In genomic region chr3:21561472-21561871, GRCh38 we compare ENCODE assay signal across 28 cellular contexts.
"Had no signal": no experiment of that assay in that cellular context is flagged by ENCODE, and none has a peak within 500 bp of the region (broad histone marks: within the 10 kb centered on the region; RNA-seq: fewer than 3 reads in every experiment).

No MANE protein-coding gene starts in this region.

- H3K4me3 Mint-ChIP-seq: stimulated activated effector memory CD8-positive, alpha-beta T cell treated with anti-CD3 and anti-CD28 coated beads, Interleukin-12 subunit alpha, Interleukin-12 subunit beta, amount 100 ng/mL, for 72 hours; stimulated activated memory B cell treated with anti-CD40 and anti-IgM and Interleukin-4, amounts not matched to agents 10 μg/mL and 1 μg/mL and 100 μg/mL, for 72 hours; stimulated activated naive B cell treated with anti-CD40 and anti-IgM and Interleukin-4, amounts not matched to agents 10 μg/mL and 1 μg/mL and 100 μg/mL, for 72 hours; stimulated activated naive CD8-positive, alpha-beta T cell treated with anti-CD3 and anti-CD28 coated beads, Interleukin-15, amount 100 ng/mL, for 72 hours; stimulated activated naive CD8-positive, alpha-beta T cell treated with anti-CD3 and anti-CD28 coated beads, Interleukin-15, Interleukin-2, amounts not matched to agents 100 ng/mL and 50 ng/mL, for 24 hours; type B pancreatic cell had no signal

- H3K27me3 Mint-ChIP-seq: stimulated activated memory B cell treated with anti-CD40 and anti-IgM and Interleukin-4, amounts not matched to agents 10 μg/mL and 1 μg/mL and 100 μg/mL, for 72 hours; stimulated activated naive B cell treated with anti-CD40 and anti-IgM and Interleukin-4, amounts not matched to agents 10 μg/mL and 1 μg/mL and 100 μg/mL, for 72 hours; stimulated activated naive CD8-positive, alpha-beta T cell treated with anti-CD3 and anti-CD28 coated beads, Interleukin-15, amount 100 ng/mL, for 72 hours; stimulated activated naive CD8-positive, alpha-beta T cell treated with anti-CD3 and anti-CD28 coated beads, Interleukin-15, Interleukin-2, amounts not matched to agents 100 ng/mL and 50 ng/mL, for 24 hours; type B pancreatic cell had no signal

- H3K36me3 Mint-ChIP-seq: stimulated activated effector memory CD8-positive, alpha-beta T cell treated with anti-CD3 and anti-CD28 coated beads, Interleukin-12 subunit alpha, Interleukin-12 subunit beta, amount 100 ng/mL, for 72 hours; stimulated activated memory B cell treated with anti-CD40 and anti-IgM and Interleukin-4, amounts not matched to agents 10 μg/mL and 1 μg/mL and 100 μg/mL, for 72 hours; stimulated activated naive B cell treated with anti-CD40 and anti-IgM and Interleukin-4, amounts not matched to agents 10 μg/mL and 1 μg/mL and 100 μg/mL, for 72 hours had no signal

- DNase-seq: stimulated activated CD4-positive, alpha-beta T cell treated with anti-CD3 and anti-CD28 coated beads, Interleukin-2, amount 100 ng/mL, for 48 hours; stimulated activated CD4-positive, alpha-beta T cell treated with anti-CD3 and anti-CD28 coated beads, Interleukin-4, amount 100 ng/mL, for 1 hour; stimulated activated CD4-positive, alpha-beta T cell treated with anti-CD3 and anti-CD28 coated beads, Interleukin-4, amount 100 ng/mL, for 24 hours; stimulated activated CD4-positive, alpha-beta T cell treated with anti-CD3 and anti-CD28 coated beads, Interleukin-4, amount 100 ng/mL, for 4 hours; stimulated activated CD8-positive, alpha-beta memory T cell treated with anti-CD3 and anti-CD28 coated beads, Interleukin-4, amount 100 ng/mL, for 48 hours; stimulated activated naive B cell treated with anti-CD40 and anti-IgM and Interleukin-4, amounts not matched to agents 10 μg/mL and 1 μg/mL and 100 μg/mL, for 72 hours; stimulated activated naive CD4-positive, alpha-beta T cell; stimulated activated naive CD4-positive, alpha-beta T cell treated with Interleukin-2 at 50 U/mL for 16 hours; stimulated activated naive CD8-positive, alpha-beta T cell treated with anti-CD3 and anti-CD28 coated beads, Interleukin-15, amount 100 ng/mL, for 72 hours; stimulated activated naive CD8-positive, alpha-beta T cell treated with anti-CD3 and anti-CD28 coated beads, Interleukin-15, Interleukin-2, amounts not matched to agents 100 U/mL and 50 U/mL, for 24 hours; stomach; substantia nigra; testis; thyroid gland; tibial artery; transverse colon; trophoblast cell; upper lobe of left lung; upper lobe of right lung; uterus had no signal

- H3K36me3 ChIP-seq: stomach, suprapubic skin, thyroid gland, tibial nerve, transverse colon, upper lobe of left lung, upper lobe of right lung, uterus, vagina had no signal

- H3K27ac ChIP-seq: stomach, suprapubic skin, testis, thoracic aorta, thyroid gland, tibial artery, tibial nerve, transverse colon, upper lobe of left lung, upper lobe of right lung, uterus, vagina had no signal

- H3K4me1 Mint-ChIP-seq: stimulated activated effector memory CD8-positive, alpha-beta T cell treated with anti-CD3 and anti-CD28 coated beads, Interleukin-12 subunit alpha, Interleukin-12 subunit beta, amount 100 ng/mL, for 72 hours; stimulated activated memory B cell treated with anti-CD40 and anti-IgM and Interleukin-4, amounts not matched to agents 10 μg/mL and 1 μg/mL and 100 μg/mL, for 72 hours; stimulated activated naive B cell treated with anti-CD40 and anti-IgM and Interleukin-4, amounts not matched to agents 10 μg/mL and 1 μg/mL and 100 μg/mL, for 72 hours; stimulated activated naive CD8-positive, alpha-beta T cell treated with anti-CD3 and anti-CD28 coated beads, Interleukin-15, amount 100 ng/mL, for 72 hours had no signal

- H3K27me3 ChIP-seq: stomach, suprapubic skin, testis, thyroid gland, tibial artery, tibial nerve, transverse colon, upper lobe of left lung, upper lobe of right lung, uterus, vagina had no signal

- H3K27ac Mint-ChIP-seq: stimulated activated effector memory CD8-positive, alpha-beta T cell treated with anti-CD3 and anti-CD28 coated beads, Interleukin-12 subunit alpha, Interleukin-12 subunit beta, amount 100 ng/mL, for 72 hours; stimulated activated memory B cell treated with anti-CD40 and anti-IgM and Interleukin-4, amounts not matched to agents 10 μg/mL and 1 μg/mL and 100 μg/mL, for 72 hours; stimulated activated naive B cell treated with anti-CD40 and anti-IgM and Interleukin-4, amounts not matched to agents 10 μg/mL and 1 μg/mL and 100 μg/mL, for 72 hours; stimulated activated naive CD8-positive, alpha-beta T cell treated with anti-CD3 and anti-CD28 coated beads, Interleukin-15, amount 100 ng/mL, for 72 hours; stimulated activated naive CD8-positive, alpha-beta T cell treated with anti-CD3 and anti-CD28 coated beads, Interleukin-15, Interleukin-2, amounts not matched to agents 100 ng/mL and 50 ng/mL, for 24 hours; type B pancreatic cell had no signal

- ATAC-seq: stimulated activated effector memory CD8-positive, alpha-beta T cell treated with anti-CD3 and anti-CD28 coated beads, Interleukin-12 subunit alpha, Interleukin-12 subunit beta, amount 100 ng/mL, for 72 hours; stimulated activated memory B cell treated with anti-CD40 and anti-IgM and Interleukin-4, amounts not matched to agents 10 μg/mL and 1 μg/mL and 100 μg/mL, for 72 hours; stimulated activated naive B cell treated with anti-CD40 and anti-IgM and Interleukin-4, amounts not matched to agents 10 μg/mL and 1 μg/mL and 100 μg/mL, for 72 hours; stimulated activated naive CD8-positive, alpha-beta T cell treated with anti-CD3 and anti-CD28 coated beads, Interleukin-15, amount 100 ng/mL, for 72 hours; stimulated activated naive CD8-positive, alpha-beta T cell treated with anti-CD3 and anti-CD28 coated beads, Interleukin-15, Interleukin-2, amounts not matched to agents 100 U/mL and 50 U/mL, for 24 hours; upper lobe of right lung had no signal

- H3K4me1 ChIP-seq: stomach, suprapubic skin, testis, thyroid gland, tibial nerve, transverse colon, upper lobe of left lung, upper lobe of right lung, uterus, vagina had no signal

- H3K9me3 ChIP-seq: suprapubic skin, testis, thoracic aorta, thyroid gland, tibial artery, transverse colon, upper lobe of left lung, upper lobe of right lung, uterus, vagina had no signal

- H3K4me3 ChIP-seq: stomach, suprapubic skin, testis, thoracic aorta, thyroid gland, tibial artery, tibial nerve, transverse colon, upper lobe of left lung, upper lobe of right lung, uterus, vagina had no signal
